8 cellular contexts compared by ENCODE assay signal in the genomic region with DNA sequence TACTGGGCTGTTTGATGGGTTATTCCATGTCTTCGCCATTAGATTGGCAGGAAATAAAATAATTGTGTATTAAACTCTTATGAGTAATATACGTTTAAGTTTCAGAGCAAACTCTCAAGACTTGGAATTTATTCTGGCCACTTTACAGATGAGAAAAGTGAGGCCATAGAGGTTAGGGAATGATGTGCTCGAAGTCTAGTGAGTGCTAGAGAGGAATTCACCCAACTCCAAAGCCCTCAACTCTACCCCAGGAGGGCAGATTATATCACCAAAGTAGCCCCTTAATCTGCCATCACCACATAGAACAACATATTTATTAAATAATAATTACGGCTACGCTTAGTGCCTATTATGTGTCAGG. TPM values are rescaled to one million over a fixed set of nuclear protein-coding genes. Genes with fewer than 3 reads are reported as not detected.
DNase-seq lines count a peak whose midpoint lies in the region; ATAC-seq and TF ChIP-seq lines count a peak whose summit lies in the region.

No MANE protein-coding gene starts in this region.

- H2BK12ac ChIP-seq in mesenchymal stem cell (ENCODE audit: low read length in 2 of 2), result no peak overlapping the region

- H2BK120ac ChIP-seq in mesenchymal stem cell (ENCODE audit: low read depth, low read length), result no peak overlapping the region

- H2BK5ac ChIP-seq in mesenchymal stem cell (ENCODE audit: low read depth, low read length, poor library complexity, severe bottlenecking), result no peak overlapping the region

- no peaks in the 10 kb centered on the region for H3K9me3 Mint-ChIP-seq in brain

- peak overlapping the region; percentile 63 for H3K4me3 ChIP-seq in cardiac muscle cell
- H3K4me3 ChIP-seq in mesenchymal stem cell (ENCODE audit: insufficient read depth in 1 of 2, low read depth in 1 of 2, low read length in 2 of 2), result peak overlapping the region; percentile 78 to 91
- peak overlapping the region; percentile 83 to 99 (median 96) for H3K4me3 ChIP-seq in upper lobe of left lung

- H3K36me3 ChIP-seq in cardiac muscle cell (no peaks in the 10 kb centered on the region), mesenchymal stem cell (ENCODE audit: control insufficient read depth in 1 of 2, insufficient read depth in 2 of 2, low read depth in 1 of 2, low read length in 2 of 2) (peaks cover 0 to 23% of the 10 kb centered on the region in 2 experiments), upper lobe of left lung (peaks cover 0 to 5% (median 0%) of the 10 kb centered on the region in 4 donors)

- peak overlapping the region; percentile 94 for H3K9ac ChIP-seq in mesenchymal stem cell (ENCODE audit: low read length)

- peaks cover 5% of the 10 kb centered on the region for H3K4me1 ChIP-seq in cardiac muscle cell (ENCODE audit: low read depth)
- peaks cover 3% of the 10 kb centered on the region for H3K4me1 ChIP-seq in mesenchymal stem cell (ENCODE audit: control insufficient read depth, insufficient read depth, low read depth, low read length)
- H3K4me1 ChIP-seq in upper lobe of left lung, result peaks cover 16 to 38% (median 24%) of the 10 kb centered on the region in 4 donors

- peak overlapping the region; percentile 99 for H4K8ac ChIP-seq in mesenchymal stem cell (ENCODE audit: low read length)

- WGBS in mesenchymal stem cell, result 88% methylated on average over 4 of the region's 5 CpGs
- 64 to 66% methylated on average over 5 of the region's 5 CpGs for WGBS in upper lobe of left lung, 2 donors

- H3K27me3 Mint-ChIP-seq in brain, result peaks cover 8% of the 10 kb centered on the region

- peaks cover 13% of the 10 kb centered on the region for H3K79me1 ChIP-seq in mesenchymal stem cell (replicated peaks; ENCODE audit: low read length, poor library complexity, severe bottlenecking)

- H3K27me3 ChIP-seq in cardiac muscle cell (peaks cover 44% of the 10 kb centered on the region), mesenchymal stem cell (ENCODE audit: control insufficient read depth in 1 of 2, insufficient read depth in 1 of 2, low read length in 2 of 2) (peaks cover 0 to 7% of the 10 kb centered on the region in 2 experiments), upper lobe of left lung (no peaks in the 10 kb centered on the region)

- TF ChIP-seq EP300 in upper lobe of left lung (IDR thresholded peaks at IDR 0.05), result no peak

- no peak for TF ChIP-seq POLR2A in upper lobe of left lung (IDR thresholded peaks at IDR 0.05)

- peaks cover 43% of the 10 kb centered on the region for H3K4me1 Mint-ChIP-seq in brain

- intact Hi-C loops in Right ventricle myocardium superior (cut with DNase I), result no loop called here

- H3K36me3 Mint-ChIP-seq in brain, result peaks cover 8% of the 10 kb centered on the region

- DNase-seq in cardiac muscle cell (ENCODE audit: low read depth in 1 of 2, low spot score in 1 of 2) (no peak), Right ventricle myocardium superior (no peak), mesenchymal stem cell (no peak), upper lobe of left lung (no peak), RPMI8226 (no peak)

- peak overlapping the region; percentile 91 to 95 (median 93) for H3K4me3 Mint-ChIP-seq in brain

- no peak for TF ChIP-seq CTCF in cardiac muscle cell (IDR thresholded peaks at IDR 0.05; ENCODE audit: low read depth, low read length)
- no peak for TF ChIP-seq CTCF in brain (conservative IDR thresholded peaks at IDR 0.05)
- no peak for TF ChIP-seq CTCF in upper lobe of left lung (IDR thresholded peaks at IDR 0.05)

- no peak overlapping the region for H2BK15ac ChIP-seq in mesenchymal stem cell (ENCODE audit: low read depth, poor library complexity, severe bottlenecking)

- H3K18ac ChIP-seq in mesenchymal stem cell (ENCODE audit: low read depth in 1 of 2, low read length in 2 of 2), result peak overlapping the region in 1 of 2 experiments; percentile 91

- H3K4ac ChIP-seq in mesenchymal stem cell (ENCODE audit: low read depth in 1 of 2, low read length in 2 of 2), result peak overlapping the region in 1 of 2 experiments; percentile 98

- H3K9me3 ChIP-seq in cardiac muscle cell (ENCODE audit: low read depth) (no peaks in the 10 kb centered on the region), mesenchymal stem cell (ENCODE audit: control insufficient read depth, low read length) (no peaks in the 10 kb centered on the region), upper lobe of left lung (no peaks in the 10 kb centered on the region)

- H3K4me2 ChIP-seq in mesenchymal stem cell (ENCODE audit: low read length, poor library complexity, severe bottlenecking), result peak overlapping the region; percentile 87

- no peak overlapping the region for H3K23ac ChIP-seq in mesenchymal stem cell (ENCODE audit: low read length in 2 of 2)

- peak overlapping the region; percentile 100 for H2AFZ ChIP-seq in mesenchymal stem cell (ENCODE audit: low read depth, low read length)

- peak overlapping the region; percentile 72 to 94 (median 89) for H3K27ac Mint-ChIP-seq in brain

- H3K14ac ChIP-seq in mesenchymal stem cell (ENCODE audit: low read length in 2 of 2), result no peak overlapping the region

- ATAC-seq in Right ventricle myocardium superior (ENCODE audit: poor library complexity) (no peak), upper lobe of left lung (ENCODE audit: low FRiP score in 2 of 2) (no peak), HG03045 (IDR thresholded peaks at IDR 0.05; ENCODE audit: unreplicated experiment) (no peak), GM18870 (IDR thresholded peaks at IDR 0.05; ENCODE audit: unreplicated experiment) (no peak)

- no peak overlapping the region for H2AK5ac ChIP-seq in mesenchymal stem cell (ENCODE audit: low read length, severe bottlenecking)

- H3K27ac ChIP-seq in cardiac muscle cell, result no peak overlapping the region
- H3K27ac ChIP-seq in mesenchymal stem cell (ENCODE audit: low read length, poor library complexity, severe bottlenecking), result no peak overlapping the region
- H3K27ac ChIP-seq in upper lobe of left lung, result peak overlapping the region; percentile 83 to 94 (median 89)

- no peak overlapping the region for H4K91ac ChIP-seq in mesenchymal stem cell (ENCODE audit: low read length)

RNA-seq across cellular contexts. Expression of a gene that starts 0.4 kb away (rescaled TPM):
- total RNA-seq in cardiac muscle cell (34.4 and 38.1 TPM in 2 replicates), Right ventricle myocardium superior (42.1 TPM), upper lobe of left lung (10 to 100 TPM; 15.7 to 39.3 (median 30.8) TPM)
- polyA plus RNA-seq in cardiac muscle cell (42.7 and 45.7 TPM in 2 replicates), brain (ENCODE audit: insufficient read depth, low read depth, low replicate concordance) (31.0 TPM)
- polyA plus RNA-seq in mesenchymal stem cell (2013, experiment 1 of 2), result 17.9 TPM
- 18.4 TPM for polyA plus RNA-seq in mesenchymal stem cell (2013, experiment 2 of 2)

RNA-seq across cellular contexts. Expression of a gene that starts 22.4 kb away (rescaled TPM):
- total RNA-seq in cardiac muscle cell, result 0.30 and 0.60 TPM in 2 replicates
- polyA plus RNA-seq in cardiac muscle cell, result 1.2 and 1.4 TPM in 2 replicates
- total RNA-seq in Right ventricle myocardium superior, result 10.0 TPM
- polyA plus RNA-seq in brain (ENCODE audit: insufficient read depth, low read depth, low replicate concordance), result 171 TPM
- 71.3 TPM for polyA plus RNA-seq in mesenchymal stem cell (2013, experiment 1 of 2)
- 76.6 TPM for polyA plus RNA-seq in mesenchymal stem cell (2013, experiment 2 of 2)
- total RNA-seq in upper lobe of left lung, result 10 to 100 TPM; 18.4 to 63.9 (median 28.1) TPM

RNA-seq across cellular contexts. Expression of a gene that starts 44.0 kb away (rescaled TPM):
- 3.6 and 3.8 TPM in 2 replicates for total RNA-seq in cardiac muscle cell
- polyA plus RNA-seq in cardiac muscle cell, result 3.7 and 7.6 TPM in 2 replicates
- 3.0 TPM for total RNA-seq in Right ventricle myocardium superior
- polyA plus RNA-seq in brain (ENCODE audit: insufficient read depth, low read depth, low replicate concordance), result 3.3 TPM
- polyA plus RNA-seq in mesenchymal stem cell (2013, experiment 1 of 2), result 0.12 TPM
- 0.08 TPM for polyA plus RNA-seq in mesenchymal stem cell (2013, experiment 2 of 2)
- total RNA-seq in upper lobe of left lung, result 1 to 10 TPM in 1 of 6 donors, under 1 TPM in 2, not detected in 3; 0.23 to 1.2 (median 0.30) TPM

Comparison
In these comparisons a context has a peak if more than half of its experiments do, and no peak if none do; other contexts are left out.
1. H3K27ac ChIP-seq: peak in upper lobe of left lung (4 of 4); none in cardiac muscle cell (single experiment) and mesenchymal stem cell (single experiment).
2. Peak in every context shown above with its lines, with median percentiles within 50 percentile points of each other: H3K4me3 ChIP-seq.